ENCODE assay signal across 1 cellular context in genomic region chr9:133950916-133951231, GRCh38.
TF ChIP-seq lines count a peak whose summit lies in the region.

No MANE protein-coding gene starts in this region.

TF ChIP-seq in IMR-90, 13 proteins besides CTCF, POLR2A, EP300 and RAD21:
- TF ChIP-seq, protein P1, sequence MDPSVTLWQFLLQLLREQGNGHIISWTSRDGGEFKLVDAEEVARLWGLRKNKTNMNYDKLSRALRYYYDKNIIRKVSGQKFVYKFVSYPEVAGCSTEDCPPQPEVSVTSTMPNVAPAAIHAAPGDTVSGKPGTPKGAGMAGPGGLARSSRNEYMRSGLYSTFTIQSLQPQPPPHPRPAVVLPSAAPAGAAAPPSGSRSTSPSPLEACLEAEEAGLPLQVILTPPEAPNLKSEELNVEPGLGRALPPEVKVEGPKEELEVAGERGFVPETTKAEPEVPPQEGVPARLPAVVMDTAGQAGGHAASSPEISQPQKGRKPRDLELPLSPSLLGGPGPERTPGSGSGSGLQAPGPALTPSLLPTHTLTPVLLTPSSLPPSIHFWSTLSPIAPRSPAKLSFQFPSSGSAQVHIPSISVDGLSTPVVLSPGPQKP (IDR thresholded peaks at IDR 0.05; ENCODE audit: borderline replicate concordance, low read depth, low read length) = no peak
- TF ChIP-seq RFX5 (IDR thresholded peaks at IDR 0.05; ENCODE audit: low read depth, low read length) = no peak
- TF ChIP-seq RCOR1 (IDR thresholded peaks at IDR 0.05; ENCODE audit: insufficient replicate concordance, low read length) = no peak
- TF ChIP-seq SMC3 (IDR thresholded peaks at IDR 0.05; ENCODE audit: low read depth, low read length) = no peak
- no peak for TF ChIP-seq MXI1 (IDR thresholded peaks at IDR 0.05; ENCODE audit: borderline replicate concordance, low read depth, low read length)
- TF ChIP-seq, protein P2, sequence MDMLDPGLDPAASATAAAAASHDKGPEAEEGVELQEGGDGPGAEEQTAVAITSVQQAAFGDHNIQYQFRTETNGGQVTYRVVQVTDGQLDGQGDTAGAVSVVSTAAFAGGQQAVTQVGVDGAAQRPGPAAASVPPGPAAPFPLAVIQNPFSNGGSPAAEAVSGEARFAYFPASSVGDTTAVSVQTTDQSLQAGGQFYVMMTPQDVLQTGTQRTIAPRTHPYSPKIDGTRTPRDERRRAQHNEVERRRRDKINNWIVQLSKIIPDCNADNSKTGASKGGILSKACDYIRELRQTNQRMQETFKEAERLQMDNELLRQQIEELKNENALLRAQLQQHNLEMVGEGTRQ (IDR thresholded peaks at IDR 0.05; ENCODE audit: low read depth, low read length) = no peak
- TF ChIP-seq BHLHE40 (IDR thresholded peaks at IDR 0.05; ENCODE audit: low read depth, low read length) = no peak
- no peak for TF ChIP-seq NFE2L2 (IDR thresholded peaks at IDR 0.05; ENCODE audit: low read depth, low read length)
- no peak for TF ChIP-seq CEBPB (IDR thresholded peaks at IDR 0.05; ENCODE audit: low read depth, low read length)
- TF ChIP-seq FOS (IDR thresholded peaks at IDR 0.05; ENCODE audit: low read depth, low read length) = no peak
- TF ChIP-seq MAFK (IDR thresholded peaks at IDR 0.05; ENCODE audit: low read depth, low read length) = no peak
- no peak for TF ChIP-seq CHD1 (IDR thresholded peaks at IDR 0.05; ENCODE audit: low read depth, low read length)
- TF ChIP-seq MAZ (IDR thresholded peaks at IDR 0.05; ENCODE audit: borderline replicate concordance, low read depth, low read length) = no peak
